ENCODE assay signal across 20 cellular contexts in the genomic region with DNA sequence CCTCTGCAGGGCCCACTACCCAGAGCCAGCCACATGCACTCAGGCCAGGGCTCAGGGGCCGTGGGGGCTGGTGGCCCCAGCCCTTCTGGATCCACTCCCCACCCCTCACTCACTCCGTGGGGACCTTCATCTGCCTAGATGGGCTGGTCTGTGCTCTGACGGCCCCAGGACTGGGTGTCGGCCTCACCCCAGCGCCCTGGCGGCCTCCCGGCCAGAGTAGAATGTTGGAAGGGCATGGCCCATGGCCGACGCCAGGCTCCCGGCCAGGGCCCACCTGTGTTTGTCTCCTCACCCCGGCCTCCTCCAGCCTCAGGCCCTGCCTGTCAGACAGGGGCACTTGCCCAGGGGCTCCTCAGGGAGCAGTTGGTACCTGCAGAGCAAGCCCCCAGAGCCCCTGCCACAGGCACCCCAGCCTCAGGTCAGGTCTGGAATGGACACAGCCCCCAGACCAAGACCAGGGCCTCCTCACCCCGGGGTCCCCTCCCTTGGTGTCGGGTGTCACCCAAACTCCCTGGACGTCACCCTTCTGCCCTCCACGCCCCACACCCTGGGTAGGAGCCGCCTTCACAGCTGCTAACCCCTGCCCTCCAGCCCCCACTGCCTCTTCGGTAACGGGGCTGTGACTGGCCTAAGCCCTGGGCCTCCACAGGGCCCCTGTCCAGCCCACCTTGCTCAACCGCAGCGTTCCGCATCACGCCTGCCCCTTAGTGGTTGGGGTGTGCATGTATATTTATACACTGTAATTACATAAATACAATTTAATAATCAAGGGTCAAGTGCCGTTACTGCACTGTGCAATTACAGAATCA. TPM values are rescaled to one million over a fixed set of nuclear protein-coding genes. Genes with fewer than 3 reads are reported as not detected.
A peak's percentile ranks its signal among the peaks of the same experiment; 100 is the strongest.
DNase-seq lines count a peak whose midpoint lies in the region; ATAC-seq and TF ChIP-seq lines count a peak whose summit lies in the region.
"Had no signal": no experiment of that assay in that cellular context is flagged by ENCODE, and none has a peak within 500 bp of the region (broad histone marks: within the 10 kb centered on the region; RNA-seq: fewer than 3 reads in every experiment).

No MANE protein-coding gene starts in this region.

- H3K4me3 Mint-ChIP-seq in chondrocyte (ENCODE audit: unreplicated experiment) = no peak overlapping the region
- H3K4me3 Mint-ChIP-seq in CD4-positive, alpha-beta T cell = no peak overlapping the region
- no peak overlapping the region for H3K4me3 Mint-ChIP-seq in CD8-positive, alpha-beta T cell
- H3K4me3 Mint-ChIP-seq: activated naive CD8-positive, alpha-beta T cell treated with anti-CD3 and anti-CD28 coated beads, Interleukin-2, amount 10 ng/mL, durations not matched to agents 7 days and 5 days; nephron progenitor cell had no signal

- no peaks in the 10 kb centered on the region for H3K27me3 ChIP-seq in CD4-positive, alpha-beta T cell (ENCODE audit: control insufficient read depth, insufficient read depth, low read length)
- no peaks in the 10 kb centered on the region for H3K27me3 ChIP-seq in CD8-positive, alpha-beta T cell (ENCODE audit: insufficient read depth, low read length)

- H3K27ac Mint-ChIP-seq in chondrocyte (ENCODE audit: unreplicated experiment) = no peak overlapping the region
- H3K27ac Mint-ChIP-seq in CD4-positive, alpha-beta T cell = no peak overlapping the region
- H3K27ac Mint-ChIP-seq in CD8-positive, alpha-beta T cell = no peak overlapping the region
- H3K27ac Mint-ChIP-seq: activated naive CD8-positive, alpha-beta T cell treated with anti-CD3 and anti-CD28 coated beads, Interleukin-2, amount 10 ng/mL, durations not matched to agents 7 days and 5 days; activated T-helper 2 cell treated with anti-CD3 and anti-CD28 coated beads, Interferon-gamma antibody, Interleukin-2, Interleukin-4, amounts not matched to agents 10 μg/mL and 5 μg/mL and 100 μg/mL, durations not matched to agents 14 hours and 24 hours and 36 hours; nephron progenitor cell had no signal

- DNase-seq in NCI-H82 (lab: John Stamatoyannopoulos, UW) = peak; percentile 32
- no peak for DNase-seq in NCI-H82 treated with DMSO at 0.1 percent for 48 hours (lab: John Stamatoyannopoulos, UW; ENCODE audit: unreplicated experiment)
- peak; percentile 43 for DNase-seq in NAMALWA (ENCODE audit: low spot score)
- no peak for DNase-seq in chondrocyte (ENCODE audit: low spot score)
- no peak for DNase-seq in retinal pigment epithelial cell (ENCODE audit: low read depth)
- DNase-seq in NCI-H1092 (lab: John Stamatoyannopoulos, UW) = no peak
- no peak for DNase-seq in CD4-positive, alpha-beta T cell
- DNase-seq in CD8-positive, alpha-beta T cell = no peak
- DNase-seq: activated naive CD8-positive, alpha-beta T cell treated with anti-CD3 and anti-CD28 coated beads, Interleukin-2, amount 10 ng/mL, durations not matched to agents 7 days and 5 days; DMS79; erythroblast; midbrain; NCI-H1048; NCI-H2029 treated with DMSO at 0.1 percent for 48 hours; nephron progenitor cell; uterus had no signal

- H3K9me3 Mint-ChIP-seq in chondrocyte (ENCODE audit: low read depth) = no peaks in the 10 kb centered on the region
- no peaks in the 10 kb centered on the region for H3K9me3 Mint-ChIP-seq in CD4-positive, alpha-beta T cell
- H3K9me3 Mint-ChIP-seq in CD8-positive, alpha-beta T cell = no peaks in the 10 kb centered on the region
- H3K9me3 Mint-ChIP-seq: activated naive CD8-positive, alpha-beta T cell treated with anti-CD3 and anti-CD28 coated beads, Interleukin-2, amount 10 ng/mL, durations not matched to agents 7 days and 5 days; activated T-helper 2 cell treated with anti-CD3 and anti-CD28 coated beads, Interferon-gamma antibody, Interleukin-2, Interleukin-4, amounts not matched to agents 10 μg/mL and 5 μg/mL and 100 μg/mL, durations not matched to agents 14 hours and 24 hours and 36 hours; nephron progenitor cell had no signal

- H3K4me1 ChIP-seq in CD8-positive, alpha-beta T cell (ENCODE audit: insufficient read depth, low read length) = peaks cover 29% of the 10 kb centered on the region
- H3K4me1 ChIP-seq: uterus had no signal

- TF ChIP-seq CTCF in chondrocyte (IDR thresholded peaks at IDR 0.05) (peak; percentile 18), retinal pigment epithelial cell (conservative IDR thresholded peaks at IDR 0.05; ENCODE audit: low read depth, low read length) (peak; percentile 10)
- TF ChIP-seq CTCF in CD4-positive, alpha-beta T cell (IDR thresholded peaks at IDR 0.05) = no peak
- TF ChIP-seq CTCF in CD8-positive, alpha-beta T cell (IDR thresholded peaks at IDR 0.05) = no peak

- peaks cover 12% of the 10 kb centered on the region for H3K27me3 Mint-ChIP-seq in chondrocyte (ENCODE audit: low read depth)
- H3K27me3 Mint-ChIP-seq in CD4-positive, alpha-beta T cell = peaks cover 4% of the 10 kb centered on the region
- H3K27me3 Mint-ChIP-seq in CD8-positive, alpha-beta T cell (ENCODE audit: low read depth) = no peaks in the 10 kb centered on the region

- CTCF ChIA-PET in CD4-positive, alpha-beta T cell (lab: Charles Lee) = no interaction called here
- CTCF ChIA-PET in CD8-positive, alpha-beta T cell (lab: Charles Lee) = interaction anchor here (1.1 to 2.1 kb wide), 5 partner anchors 211 to 496 kb away, joined by 3 to 8 read pairs (median 6); partner anchors contain the start of gene PIEZO1

- POLR2A ChIA-PET in CD4-positive, alpha-beta T cell (lab: Charles Lee) = no interaction called here
- POLR2A ChIA-PET in CD8-positive, alpha-beta T cell (lab: Charles Lee) = no interaction called here

- no peak for ATAC-seq in CD4-positive, alpha-beta T cell (ENCODE audit: poor library complexity)
- ATAC-seq in CD8-positive, alpha-beta T cell = no peak
- ATAC-seq: activated CD4-positive, CD25-positive, alpha-beta regulatory T cell treated with anti-CD3 and anti-CD28 coated beads, Interleukin-2, amount 50 U/mL, for 24 hours; psoas muscle had no signal

- no peaks in the 10 kb centered on the region for H3K36me3 ChIP-seq in CD8-positive, alpha-beta T cell (ENCODE audit: insufficient read depth, low read length)
- H3K36me3 ChIP-seq: uterus had no signal

- no peak overlapping the region for H3K27ac ChIP-seq in CD4-positive, alpha-beta T cell (ENCODE audit: low read depth, low read length)
- H3K27ac ChIP-seq in CD8-positive, alpha-beta T cell (ENCODE audit: low read depth, low read length) = no peak overlapping the region
- H3K27ac ChIP-seq: psoas muscle, uterus had no signal

- no peak overlapping the region for H3K4me3 ChIP-seq in retinal pigment epithelial cell (ENCODE audit: low read length)
- no peak overlapping the region for H3K4me3 ChIP-seq in CD8-positive, alpha-beta T cell (ENCODE audit: low read depth, low read length)
- H3K4me3 ChIP-seq: A549, psoas muscle, uterus had no signal

- H3K9me3 ChIP-seq in CD4-positive, alpha-beta T cell (ENCODE audit: control insufficient read depth, low read length) = no peaks in the 10 kb centered on the region
- H3K9me3 ChIP-seq in CD8-positive, alpha-beta T cell (ENCODE audit: low read length) = no peaks in the 10 kb centered on the region
- H3K9me3 ChIP-seq: A549, psoas muscle, uterus had no signal

- intact Hi-C loops in CD4-positive, alpha-beta T cell (cut with DNase I, micrococcal nuclease) = loop anchor here in 1 of 2 experiments (5.0 kb wide), 1 partner anchor 431 kb away; no protein-coding TSS in a partner anchor
- intact Hi-C loops in CD8-positive, alpha-beta T cell (cut with DNase I, micrococcal nuclease) = no loop called here

- no peaks in the 10 kb centered on the region for H3K36me3 Mint-ChIP-seq in chondrocyte (ENCODE audit: low read depth)
- H3K36me3 Mint-ChIP-seq in CD4-positive, alpha-beta T cell (ENCODE audit: low read depth) = no peaks in the 10 kb centered on the region
- H3K36me3 Mint-ChIP-seq in CD8-positive, alpha-beta T cell = no peaks in the 10 kb centered on the region
- H3K36me3 Mint-ChIP-seq: activated naive CD8-positive, alpha-beta T cell treated with anti-CD3 and anti-CD28 coated beads, Interleukin-2, amount 10 ng/mL, durations not matched to agents 7 days and 5 days had no signal

- H3K4me1 Mint-ChIP-seq in chondrocyte (ENCODE audit: low read depth) = peaks cover 14% of the 10 kb centered on the region
- H3K4me1 Mint-ChIP-seq in CD4-positive, alpha-beta T cell (ENCODE audit: low read depth) = peaks cover 8% of the 10 kb centered on the region
- peaks cover 6% of the 10 kb centered on the region for H3K4me1 Mint-ChIP-seq in CD8-positive, alpha-beta T cell (ENCODE audit: low read depth)

RNA-seq across cellular contexts. Expression of gene CDH15, which starts 3.0 kb away (rescaled TPM):
- 0.20 to 0.23 TPM in 2 of 3 replicates, not detected in the other for total RNA-seq in chondrocyte
- total RNA-seq in CD4-positive, alpha-beta T cell = not detected
- total RNA-seq in CD8-positive, alpha-beta T cell = under 1 TPM in 1 of 2 experiments, not detected in 1; 0.24 TPM
- total RNA-seq: activated naive CD8-positive, alpha-beta T cell treated with anti-CD3 and anti-CD28 coated beads, Interleukin-2, amount 10 ng/mL, durations not matched to agents 7 days and 5 days; activated T-helper 2 cell treated with anti-CD3 and anti-CD28 coated beads, Interferon-gamma antibody, Interleukin-2, Interleukin-4, amounts not matched to agents 10 μg/mL and 5 μg/mL and 100 μg/mL, durations not matched to agents 14 hours and 24 hours and 36 hours had no signal

RNA-seq across cellular contexts. Expression of gene SLC22A31, which starts 31.8 kb away (rescaled TPM):
- 0.40 to 0.94 TPM in 2 of 3 replicates, not detected in the other for total RNA-seq in chondrocyte
- 1 to 10 TPM; 2.1 to 2.9 TPM for total RNA-seq in CD4-positive, alpha-beta T cell
- under 1 TPM in 1 of 2 experiments, not detected in 1; 0.33 TPM for total RNA-seq in CD8-positive, alpha-beta T cell
- total RNA-seq: psoas muscle, uterus had no signal

RNA-seq across cellular contexts. Expression of gene ZNF778, which starts 48.9 kb away (rescaled TPM):
- 5.8 to 7.7 TPM (median 6.6 TPM) in 3 replicates for total RNA-seq in chondrocyte
- 1 to 10 TPM; 4.0 to 6.7 TPM for total RNA-seq in CD4-positive, alpha-beta T cell
- total RNA-seq in CD8-positive, alpha-beta T cell = 1 to 10 TPM; 8.4 to 8.9 TPM

Comparison
In these comparisons a context has a peak if more than half of its experiments do, and no peak if none do; other contexts are left out.
1. DNase-seq: peak in NCI-H82 (single experiment) and NAMALWA (single experiment); none in NCI-H82 treated with DMSO at 0.1 percent for 48 hours (single experiment), chondrocyte (single experiment), retinal pigment epithelial cell (single experiment), NCI-H1092 (single experiment), CD4-positive, alpha-beta T cell (0 of 10) and CD8-positive, alpha-beta T cell (0 of 7).
2. CTCF ChIP-seq: peak in chondrocyte (single experiment) and retinal pigment epithelial cell (single experiment); none in CD4-positive, alpha-beta T cell (single experiment) and CD8-positive, alpha-beta T cell (single experiment).